In the genomic region with DNA sequence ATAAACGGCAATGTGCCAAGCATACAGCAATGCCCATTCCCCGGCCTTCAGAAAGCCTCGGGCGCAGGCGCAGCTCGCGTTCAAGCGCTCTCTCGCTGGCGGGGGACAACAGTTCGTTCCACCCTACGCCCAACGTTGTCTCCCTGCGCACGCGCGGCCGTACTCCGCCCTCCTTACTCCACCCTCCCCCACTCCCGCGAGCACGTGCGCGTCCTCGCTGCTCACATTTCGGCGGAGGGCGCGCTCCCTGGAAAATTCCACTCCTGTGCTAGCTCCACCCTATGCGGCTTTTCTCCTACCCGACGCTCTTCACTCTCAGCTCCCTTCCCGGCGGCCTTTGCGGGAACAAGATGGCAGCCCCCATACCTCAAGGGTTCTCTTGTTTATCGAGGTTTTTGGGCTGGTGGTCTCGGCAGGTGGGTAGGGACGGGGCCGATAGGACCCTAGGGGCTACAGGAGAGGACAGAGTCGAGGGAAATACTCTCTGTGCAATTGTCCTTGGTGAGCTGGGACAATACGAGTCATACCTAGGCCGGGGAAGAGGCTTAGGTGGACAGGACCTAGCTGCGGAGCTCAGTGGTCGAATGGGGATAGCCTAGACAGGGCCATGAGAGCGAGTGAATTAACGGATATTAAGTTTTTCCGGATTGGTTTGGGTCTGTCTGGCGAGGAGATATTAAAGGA, we compare ENCODE assay signal across 8 cellular contexts. TPM values are rescaled to one million over a fixed set of nuclear protein-coding genes. Genes with fewer than 3 reads are reported as not detected.
A peak's percentile ranks its signal among the peaks of the same experiment; 100 is the strongest.
DNase-seq lines count a peak whose midpoint lies in the region; ATAC-seq and TF ChIP-seq lines count a peak whose summit lies in the region.
"Not testable (repeated sequence)": the region's sequence is repeated elsewhere in the genome, so short reads cannot be mapped to it uniquely, and the experiment has no call there.

TSS of gene MRPL45 (plus strand) at position 335 of the 684 bp plus-strand sequence. CDS start at position 351, 16 bp downstream.

- H3K36me3 ChIP-seq in prostate gland: not testable (repeated sequence)

- TF ChIP-seq CTCF in prostate gland (IDR thresholded peaks at IDR 0.05): not testable (repeated sequence)

- H3K4me3 ChIP-seq in prostate gland: peak within 1 kb of the TSS; percentile 33 to 45

- peak; percentile 88 for ATAC-seq in GM18505 (IDR thresholded peaks at IDR 0.05; ENCODE audit: unreplicated experiment)
- peak; percentile 89 for ATAC-seq in HG02970 (IDR thresholded peaks at IDR 0.05; ENCODE audit: low FRiP score, unreplicated experiment)
- ATAC-seq in left ventricle myocardium superior: peak; percentile 99

- under 1% methylated on average over 48 of the region's 48 CpGs for WGBS in prostate gland

- H3K27ac ChIP-seq in angular gyrus (ENCODE audit: low read depth, low read length): peak within 1 kb of the TSS; percentile 86
- H3K27ac ChIP-seq in prostate gland: peak within 1 kb of the TSS; percentile 61 to 62

- intact Hi-C loops in left ventricle myocardium superior (cut with micrococcal nuclease); prostate gland (cut with DNase I): not testable (repeated sequence)

- DNase-seq in NCI-H187 treated with DMSO at 0.1 percent for 48 hours (lab: John Stamatoyannopoulos, UW): peak; percentile 76
- DNase-seq in T-helper 2 cell: peak; percentile 89 to 98 (median 95)
- peak; percentile 98 for DNase-seq in left ventricle myocardium superior
- DNase-seq in prostate gland (ENCODE audit: low spot score): peak; percentile 95
- peak; percentile 98 for DNase-seq in ureter (ENCODE audit: low spot score)

- H3K9me3 ChIP-seq in prostate gland: not testable (repeated sequence)

- not testable (repeated sequence) for H3K4me1 ChIP-seq in prostate gland (replicated peaks)

- not testable (repeated sequence) for H3K27me3 ChIP-seq in prostate gland (replicated peaks; ENCODE audit: insufficient read depth)

- TF ChIP-seq POLR2A in GM18505 (IDR thresholded peaks at IDR 0.05; ENCODE audit: borderline replicate concordance, extremely low read depth, insufficient read depth, insufficient read length): peak; percentile 19
- not testable (repeated sequence) for TF ChIP-seq POLR2A in prostate gland (IDR thresholded peaks at IDR 0.05)

RNA-seq across cellular contexts. Expression of gene MRPL45, which starts in this region (rescaled TPM):
- total RNA-seq in left ventricle myocardium superior (39.5 TPM), prostate gland (10 to 100 TPM; 24.7 to 37.3 TPM), ureter (31.1 TPM)

Comparison
In these comparisons a context has a peak if more than half of its experiments do, and no peak if none do; other contexts are left out.
1. Peak in every context shown above with its lines: DNase-seq, ATAC-seq, H3K4me3 ChIP-seq and H3K27ac ChIP-seq.